In genomic region chr7:135934651-135935050, GRCh38 we compare ENCODE assay signal across 32 cellular contexts. TPM values are rescaled to one million over a fixed set of nuclear protein-coding genes. Genes with fewer than 3 reads are reported as not detected.
DNase-seq lines count a peak whose midpoint lies in the region; ATAC-seq and TF ChIP-seq lines count a peak whose summit lies in the region.
"Had no signal": no experiment of that assay in that cellular context is flagged by ENCODE, and none has a peak within 500 bp of the region (broad histone marks: within the 10 kb centered on the region; RNA-seq: fewer than 3 reads in every experiment).

No MANE protein-coding gene starts in this region.

- H3K9me3 ChIP-seq in left ventricle myocardium inferior (replicated peaks), result no peaks in the 10 kb centered on the region
- H3K9me3 ChIP-seq in T-helper 17 cell (ENCODE audit: control insufficient read depth, low read length, poor library complexity, severe bottlenecking), result no peaks in the 10 kb centered on the region
- H3K9me3 ChIP-seq: BLaER1, lower lobe of right lung, pancreas, thoracic aorta, uterus had no signal

- H3K36me3 Mint-ChIP-seq in T-helper 17 cell (ENCODE audit: low read depth), result peaks cover under 1% of the 10 kb centered on the region
- H3K36me3 Mint-ChIP-seq in memory B cell, result peaks cover 24% of the 10 kb centered on the region

- H3K4me3 ChIP-seq in left ventricle myocardium inferior (no peak overlapping the region), H7 (ENCODE audit: insufficient read depth, low read depth, low read length) (no peak overlapping the region)
- H3K4me3 ChIP-seq: BLaER1, lower lobe of right lung, pancreas, SK-N-MC, thoracic aorta, uterus had no signal

- no peaks in the 10 kb centered on the region for H3K27me3 Mint-ChIP-seq in T-helper 17 cell
- no peaks in the 10 kb centered on the region for H3K27me3 Mint-ChIP-seq in memory B cell

- peaks cover 98% of the 10 kb centered on the region for H3K4me1 ChIP-seq in left ventricle myocardium inferior
- H3K4me1 ChIP-seq: uterus had no signal

- ATAC-seq in left ventricle myocardium superior, result no peak
- no peak for ATAC-seq in T-helper 17 cell
- no peak for ATAC-seq in memory B cell (ENCODE audit: low read depth)
- ATAC-seq: HCT116; HepG2; lower lobe of right lung; pancreas; stimulated activated naive CD8-positive, alpha-beta T cell treated with anti-CD3 and anti-CD28 coated beads, Interleukin-15, Interleukin-2, amounts not matched to agents 100 U/mL and 50 U/mL, for 24 hours had no signal

- peak overlapping the region; percentile 1 for H3K27ac Mint-ChIP-seq in T-helper 17 cell
- H3K27ac Mint-ChIP-seq in memory B cell, result peak overlapping the region; percentile 84

- H3K4me3 Mint-ChIP-seq in T-helper 17 cell (no peak overlapping the region), memory B cell (no peak overlapping the region)
- H3K4me3 Mint-ChIP-seq: neural crest cell had no signal

- H3K27me3 ChIP-seq in left ventricle myocardium inferior (ENCODE audit: low read depth) (no peaks in the 10 kb centered on the region), H7 (ENCODE audit: control insufficient read depth, insufficient read depth, low read length) (no peaks in the 10 kb centered on the region)
- H3K27me3 ChIP-seq: BLaER1, pancreas, uterus had no signal

- TF ChIP-seq CTCF in left ventricle myocardium inferior (IDR thresholded peaks at IDR 0.05; ENCODE audit: borderline replicate concordance), result no peak

- DNase-seq in left ventricle myocardium inferior, result no peak
- no peak for DNase-seq in left ventricle myocardium superior
- DNase-seq in T-helper 17 cell, result no peak
- no peak for DNase-seq in memory B cell (ENCODE audit: low spot score in 2 of 2)
- DNase-seq in cortex of kidney (lab: John Stamatoyannopoulos, UW), result no peak
- DNase-seq in H7, result no peak
- no peak for DNase-seq in AG08395 (ENCODE audit: low spot score)
- DNase-seq: ACHN; activated CD8-positive, alpha-beta memory T cell treated with anti-CD3 and anti-CD28 coated beads for 24 hours; activated gamma-delta T cell treated with Interleukin-2 at 50 U/mL for 16 hours; activated T-cell treated with anti-CD3 and anti-CD28 coated beads for 4 hours; central memory CD4-positive, alpha-beta T cell; DMS79 treated with DMSO at 0.1 percent for 48 hours; foreskin melanocyte; GDM1; Karpas-422; kidney glomerular epithelial cell; lower lobe of right lung; NCI-H1417 treated with DMSO at 0.1 percent for 48 hours; NCI-H2081; NCI-H526; NK-92 treated with Interleukin-12 subunit alpha and Interleukin-12 subunit beta, amount 100 ng/mL, for 24 hours; pancreas; small intestine; stimulated activated naive CD8-positive, alpha-beta T cell treated with anti-CD3 and anti-CD28 coated beads, Interleukin-15, Interleukin-2, amounts not matched to agents 100 U/mL and 50 U/mL, for 24 hours; uterus had no signal

- intact Hi-C loops in left ventricle myocardium inferior (cut with micrococcal nuclease), result no loop called here
- intact Hi-C loops in left ventricle myocardium superior (cut with micrococcal nuclease), result no loop called here

- no peaks in the 10 kb centered on the region for H3K9me3 Mint-ChIP-seq in memory B cell
- H3K9me3 Mint-ChIP-seq: neural crest cell had no signal

- H3K36me3 ChIP-seq in left ventricle myocardium inferior (no peaks in the 10 kb centered on the region), H7 (replicated peaks; ENCODE audit: control insufficient read depth, insufficient read depth, low read length) (no peaks in the 10 kb centered on the region)
- H3K36me3 ChIP-seq: pancreas, thoracic aorta, uterus had no signal

- H3K27ac ChIP-seq in left ventricle myocardium inferior (replicated peaks), result peak overlapping the region; percentile 59
- H3K27ac ChIP-seq: BLaER1, lower lobe of right lung, pancreas, thoracic aorta, uterus had no signal

- H3K4me1 Mint-ChIP-seq in T-helper 17 cell, result peaks cover 73% of the 10 kb centered on the region
- peaks cover 63% of the 10 kb centered on the region for H3K4me1 Mint-ChIP-seq in memory B cell

RNA-seq across cellular contexts. Expression of gene MTPN, which starts 42.5 kb away (rescaled TPM):
- total RNA-seq in left ventricle myocardium inferior, result 67.9 TPM
- total RNA-seq in left ventricle myocardium superior, result 75.2 TPM
- 100 to 1,000 TPM; 104 to 193 TPM for total RNA-seq in T-helper 17 cell
- total RNA-seq in H7 (2014; rRNA removed; shearing (Covaris generic)), result 70.0 and 70.4 TPM in 2 replicates
